Comparison of ENCODE assay signal across 11 cellular contexts in the genomic region with DNA sequence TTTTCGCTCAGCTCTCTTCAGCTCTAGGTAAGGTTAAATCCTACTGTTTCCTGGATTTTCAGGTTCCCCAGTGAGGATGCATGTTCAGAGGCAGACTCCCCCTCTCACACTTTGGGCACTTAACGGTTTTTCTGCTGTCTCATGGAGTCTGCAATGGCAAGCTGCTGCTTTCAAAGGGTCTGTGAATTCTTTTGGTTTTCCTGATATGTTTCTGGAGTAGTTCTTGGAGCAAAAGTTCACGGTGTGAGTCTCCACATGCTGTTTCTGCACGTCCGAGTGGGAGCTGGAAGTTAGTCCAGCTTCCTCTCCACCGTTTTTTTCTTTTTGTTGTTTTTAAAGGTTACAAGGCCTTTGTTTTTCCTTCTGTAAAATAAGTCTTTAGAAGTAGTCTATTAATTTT. TPM values are rescaled to one million over a fixed set of nuclear protein-coding genes. Genes with fewer than 3 reads are reported as not detected.
DNase-seq lines count a peak whose midpoint lies in the region; ATAC-seq and TF ChIP-seq lines count a peak whose summit lies in the region.
"Had no signal": no experiment of that assay in that cellular context is flagged by ENCODE, and none has a peak within 500 bp of the region (broad histone marks: within the 10 kb centered on the region; RNA-seq: fewer than 3 reads in every experiment).

No MANE protein-coding gene starts in this region.

- no peaks in the 10 kb centered on the region for H3K27me3 Mint-ChIP-seq in Calu3 (ENCODE audit: unreplicated experiment)
- H3K27me3 Mint-ChIP-seq in naive thymus-derived CD8-positive, alpha-beta T cell, result no peaks in the 10 kb centered on the region

- CTCF ChIA-PET in Calu3 (lab: Charles Lee), result no interaction called here

- H3K79me2 ChIP-seq in Karpas-422 (ENCODE audit: low read length), result peaks cover 97% of the 10 kb centered on the region

- no peaks in the 10 kb centered on the region for H3K9me3 ChIP-seq in Karpas-422 (ENCODE audit: low read length)
- no peaks in the 10 kb centered on the region for H3K9me3 ChIP-seq in colonic mucosa

- no peak overlapping the region for H3K4me2 ChIP-seq in Karpas-422 (ENCODE audit: low read depth, low read length, poor library complexity, severe bottlenecking)

- POLR2A ChIA-PET in naive thymus-derived CD8-positive, alpha-beta T cell (lab: Charles Lee), result no interaction called here

- peak overlapping the region; percentile 56 for H3K4me3 Mint-ChIP-seq in Calu3 (ENCODE audit: low read depth, unreplicated experiment)
- H3K4me3 Mint-ChIP-seq in naive thymus-derived CD8-positive, alpha-beta T cell, result peak overlapping the region in 1 of 10 donors; percentile 13

- H3K9me3 Mint-ChIP-seq in Calu3 (ENCODE audit: low read depth, unreplicated experiment), result peaks cover 2% of the 10 kb centered on the region
- H3K9me3 Mint-ChIP-seq in naive thymus-derived CD8-positive, alpha-beta T cell, result no peaks in the 10 kb centered on the region

- H3K36me3 ChIP-seq in Karpas-422 (ENCODE audit: insufficient read depth, low read length) (peaks cover 11% of the 10 kb centered on the region), colonic mucosa (no peaks in the 10 kb centered on the region)

- H3K27ac Mint-ChIP-seq in Calu3 (ENCODE audit: unreplicated experiment), result peak overlapping the region; percentile 91
- H3K27ac Mint-ChIP-seq in naive thymus-derived CD8-positive, alpha-beta T cell, result peak overlapping the region in 8 of 10 donors; percentile 15 to 96 (median 88)

- ATAC-seq in naive thymus-derived CD8-positive, alpha-beta T cell, result no peak
- ATAC-seq in HG03432 (IDR thresholded peaks at IDR 0.05; ENCODE audit: unreplicated experiment) (no peak), HG03571 (IDR thresholded peaks at IDR 0.05; ENCODE audit: unreplicated experiment) (no peak)

- no peaks in the 10 kb centered on the region for H3K9me2 ChIP-seq in Karpas-422 (replicated peaks; ENCODE audit: insufficient read depth, low read length)

- peaks cover 61% of the 10 kb centered on the region for H3K4me1 Mint-ChIP-seq in Calu3 (ENCODE audit: low read depth, unreplicated experiment)
- peaks cover 27 to 52% (median 40%) of the 10 kb centered on the region in 4 donors for H3K4me1 Mint-ChIP-seq in naive thymus-derived CD8-positive, alpha-beta T cell

- no TSS peak for BruUV-seq in Calu3 (replicated peaks; lab: Mats Ljungman, UMichigan)

- H3K4me1 ChIP-seq in Karpas-422 (ENCODE audit: low read length) (peaks cover 67% of the 10 kb centered on the region), colonic mucosa (no peaks in the 10 kb centered on the region)

- H3K36me3 Mint-ChIP-seq in Calu3 (ENCODE audit: insufficient read depth, unreplicated experiment), result peaks cover 10% of the 10 kb centered on the region
- peaks cover 0 to 10% (median 6%) of the 10 kb centered on the region in 3 donors for H3K36me3 Mint-ChIP-seq in naive thymus-derived CD8-positive, alpha-beta T cell

- H3K27me3 ChIP-seq in Karpas-422 (ENCODE audit: low read length), result no peaks in the 10 kb centered on the region
- H3K27me3 ChIP-seq in colonic mucosa, result no peaks in the 10 kb centered on the region

- no peak overlapping the region for H2AFZ ChIP-seq in Karpas-422 (ENCODE audit: low read length)

- intact Hi-C loops in Calu3 (cut with micrococcal nuclease; ENCODE audit: unreplicated experiment) (loop anchor here (5.0 kb wide), 1 partner anchor 87 kb away; no protein-coding TSS in a partner anchor), colonic mucosa (cut with DNase I) (no loop called here)

- H3K9ac ChIP-seq in Karpas-422 (ENCODE audit: low read length) (no peak overlapping the region), colonic mucosa (ENCODE audit: low read depth in 2 of 2, low read length in 2 of 2) (no peak overlapping the region)

- DNase-seq in Calu3, result no peak
- DNase-seq in Karpas-422, result no peak
- no peak for DNase-seq in colonic mucosa
- no peak for DNase-seq in naive thymus-derived CD8-positive, alpha-beta T cell
- no peak for DNase-seq in effector CD4-positive, alpha-beta T cell
- no peak for DNase-seq in GM19238 (ENCODE audit: insufficient read length, low spot score)
- DNase-seq: cerebellar nuclear complex, glutamatergic neuron, NCI-H446 had no signal

- peaks cover 4% of the 10 kb centered on the region; the same call in 1 of the 2 replicates for H4K20me1 ChIP-seq in Karpas-422 (ENCODE audit: insufficient read depth, low read depth, low read length)

- H3K27ac ChIP-seq in Karpas-422 (ENCODE audit: low read length) (peak overlapping the region; percentile 88), colonic mucosa (peak overlapping the region; percentile 65)

- no peak overlapping the region for H3K4me3 ChIP-seq in Karpas-422 (ENCODE audit: low read length)
- H3K4me3 ChIP-seq in colonic mucosa, result no peak overlapping the region

- TF ChIP-seq CTCF in Calu3 (IDR thresholded peaks at IDR 0.05; ENCODE audit: unreplicated experiment), result no peak
- TF ChIP-seq CTCF in colonic mucosa (IDR thresholded peaks at IDR 0.05), result no peak

RNA-seq across cellular contexts. Expression of gene DNAJC15, which starts 35.5 kb away (rescaled TPM):
- total RNA-seq in Calu3 (2022) (13.1 and 16.4 TPM in 2 replicates), colonic mucosa (10 to 100 TPM in 1 of 2 donors, 1 to 10 TPM in 1; 6.6 to 14.6 TPM)
- total RNA-seq in Karpas-422 (2014; rRNA removed; shearing (Covaris generic); ENCODE audit: low replicate concordance), result 77.1 and 79.8 TPM in 2 replicates
- total RNA-seq in naive thymus-derived CD8-positive, alpha-beta T cell, result 1 to 10 TPM; 9.5 TPM
- polyA plus RNA-seq in naive thymus-derived CD8-positive, alpha-beta T cell, result 10 to 100 TPM; 12.7 to 26.5 (median 14.1) TPM
